Comparison of ENCODE assay signal across 1 cellular context in genomic region chr6:53359088-53359842, GRCh38.
TF ChIP-seq lines count a peak whose summit lies in the region.

No MANE protein-coding gene starts in this region.

TF ChIP-seq in HepG2, 621 proteins besides CTCF, POLR2A, EP300 and RAD21 (continued from another document and continues in another):
- peak; percentile 72; the same call in 1 of the 2 replicates for TF ChIP-seq ZHX2 (IDR thresholded peaks at IDR 0.05; ENCODE audit: low read depth)
- no peak for TF ChIP-seq ZHX2 (CRISPR knock-in tag; IDR thresholded peaks at IDR 0.05; ENCODE audit: borderline replicate concordance)
- peak; percentile 94 for TF ChIP-seq HOXD1 (CRISPR knock-in tag; IDR thresholded peaks at IDR 0.05)
- 0 out of 2 replicates have a peak, but pooled peaks have one; percentile 41 for TF ChIP-seq NCOA5 (CRISPR knock-in tag; IDR thresholded peaks at IDR 0.05)
- no peak for TF ChIP-seq ZSCAN12 (CRISPR knock-in tag; IDR thresholded peaks at IDR 0.05)
- peak; percentile 70; the same call in 1 of the 2 replicates for TF ChIP-seq KMT2B (CRISPR knock-in tag; IDR thresholded peaks at IDR 0.05)
- 0 out of 2 replicates have a peak, but pooled peaks have one; percentile 0 for TF ChIP-seq ATF1 (CRISPR knock-in tag; IDR thresholded peaks at IDR 0.05)
- TF ChIP-seq ATF2 (CRISPR knock-in tag; IDR thresholded peaks at IDR 0.05): peak; percentile 79; the same call in 1 of the 2 replicates
- peak; percentile 45; the same call in 1 of the 2 replicates for TF ChIP-seq CBX2 (IDR thresholded peaks at IDR 0.05; ENCODE audit: low read depth, low read length)
- TF ChIP-seq CBX2 (CRISPR knock-in tag; IDR thresholded peaks at IDR 0.05; ENCODE audit: low read depth): peak; percentile 89
- TF ChIP-seq HCFC1 (IDR thresholded peaks at IDR 0.05; ENCODE audit: low read depth, low read length): 0 out of 2 replicates have a peak, but pooled peaks have one; percentile 17
- TF ChIP-seq KLF15 (CRISPR knock-in tag; IDR thresholded peaks at IDR 0.05; ENCODE audit: borderline replicate concordance): no peak
- TF ChIP-seq CBX1 (IDR thresholded peaks at IDR 0.05; ENCODE audit: low read depth): peak; percentile 70
- peak; percentile 55 for TF ChIP-seq ZMYM3 (CRISPR knock-in tag; IDR thresholded peaks at IDR 0.05)
- peak; percentile 67; the same call in 1 of the 2 replicates for TF ChIP-seq KLF11 (CRISPR knock-in tag; IDR thresholded peaks at IDR 0.05)
- TF ChIP-seq SRSF4 (IDR thresholded peaks at IDR 0.05; ENCODE audit: low read depth, low read length, poor library complexity, severe bottlenecking): no peak
- peak; percentile 32 for TF ChIP-seq BHLHE40 (IDR thresholded peaks at IDR 0.05; ENCODE audit: low read length)
- TF ChIP-seq ZNF546 (CRISPR knock-in tag; conservative IDR thresholded peaks at IDR 0.05): peak; percentile 97
- TF ChIP-seq TFE3 (CRISPR knock-in tag; IDR thresholded peaks at IDR 0.05): peak; percentile 51
- TF ChIP-seq ZBTB3 (CRISPR knock-in tag; IDR thresholded peaks at IDR 0.05; ENCODE audit: borderline replicate concordance, low read depth): 0 out of 2 replicates have a peak, but pooled peaks have one; percentile 17
- peak; percentile 91 for TF ChIP-seq ZNF710 (CRISPR knock-in tag; IDR thresholded peaks at IDR 0.05; ENCODE audit: borderline replicate concordance)
- TF ChIP-seq FOXO1 (CRISPR knock-in tag; IDR thresholded peaks at IDR 0.05): peak; percentile 6; the same call in 1 of the 2 replicates
- TF ChIP-seq MIER2 (CRISPR knock-in tag; IDR thresholded peaks at IDR 0.05): peak; percentile 71; the same call in 1 of the 2 replicates
- TF ChIP-seq BCL6 (CRISPR knock-in tag; IDR thresholded peaks at IDR 0.05): peak; percentile 94
- no peak for TF ChIP-seq NONO (IDR thresholded peaks at IDR 0.05)
- TF ChIP-seq NONO (CRISPR knock-in tag; conservative IDR thresholded peaks at IDR 0.05): peak; percentile 97
- TF ChIP-seq ZNF724P (CRISPR knock-in tag; IDR thresholded peaks at IDR 0.05; ENCODE audit: borderline replicate concordance): peak; percentile 95
- no peak for TF ChIP-seq RARG (CRISPR knock-in tag; IDR thresholded peaks at IDR 0.05; ENCODE audit: low read depth)
- TF ChIP-seq ZBTB38 (CRISPR knock-in tag; IDR thresholded peaks at IDR 0.05): peak; percentile 57
- no peak for TF ChIP-seq MTF1 (CRISPR knock-in tag; IDR thresholded peaks at IDR 0.05)
- no peak for TF ChIP-seq ETS1 (CRISPR knock-in tag; IDR thresholded peaks at IDR 0.05)
- TF ChIP-seq ATF3 (CRISPR knock-in tag; IDR thresholded peaks at IDR 0.05): peak; percentile 36; the same call in 1 of the 2 replicates
- peak; percentile 28 for TF ChIP-seq ZNF781 (CRISPR knock-in tag; IDR thresholded peaks at IDR 0.05; ENCODE audit: borderline replicate concordance, not compliant biosample characterization)
- TF ChIP-seq FOXC1 (CRISPR knock-in tag; IDR thresholded peaks at IDR 0.05; ENCODE audit: borderline replicate concordance): 0 out of 2 replicates have a peak, but pooled peaks have one; percentile 25
- no peak for TF ChIP-seq FOXA1 (IDR thresholded peaks at IDR 0.05)
- TF ChIP-seq FOXA1 (CRISPR knock-in tag; IDR thresholded peaks at IDR 0.05): peak; percentile 49; the same call in 1 of the 2 replicates
- TF ChIP-seq ELF1 (CRISPR knock-in tag; IDR thresholded peaks at IDR 0.05): peak; percentile 47; the same call in 1 of the 2 replicates
- TF ChIP-seq SRY (CRISPR knock-in tag; IDR thresholded peaks at IDR 0.05): no peak; the same call in 1 of the 2 replicates
- peak; percentile 94 for TF ChIP-seq POLR2G (IDR thresholded peaks at IDR 0.05; ENCODE audit: low read depth, low read length)
- TF ChIP-seq ZSCAN5A (CRISPR knock-in tag; IDR thresholded peaks at IDR 0.05; ENCODE audit: borderline replicate concordance): peak; percentile 97; the same call in 1 of the 2 replicates
- 0 out of 2 replicates have a peak, but pooled peaks have one; percentile 48 for TF ChIP-seq GLMP (CRISPR knock-in tag; IDR thresholded peaks at IDR 0.05; ENCODE audit: borderline replicate concordance)
- TF ChIP-seq PHB2 (IDR thresholded peaks at IDR 0.05; ENCODE audit: partially characterized antibody): no peak
- peak; percentile 86 for TF ChIP-seq PHF8 (CRISPR knock-in tag; IDR thresholded peaks at IDR 0.05)
- peak; percentile 76 for TF ChIP-seq HNRNPLL (IDR thresholded peaks at IDR 0.05; ENCODE audit: low read depth, low read length, poor library complexity, severe bottlenecking)
- TF ChIP-seq ZNF468 (CRISPR knock-in tag; IDR thresholded peaks at IDR 0.05): peak; percentile 71; the same call in 1 of the 2 replicates
- peak; percentile 39 to 66; a peak in 3 of 4 replicates for TF ChIP-seq NR2F1 (CRISPR knock-in tag; IDR thresholded peaks at IDR 0.05)
- 0 out of 2 replicates have a peak, but pooled peaks have one; percentile 18 for TF ChIP-seq SP140L (CRISPR knock-in tag; IDR thresholded peaks at IDR 0.05; ENCODE audit: borderline replicate concordance)
- no peak for TF ChIP-seq HDAC6 (IDR thresholded peaks at IDR 0.05; ENCODE audit: low read depth, low read length)
- TF ChIP-seq MAX (IDR thresholded peaks at IDR 0.05): peak; percentile 76
